Comparison of ENCODE assay signal across 8 cellular contexts in genomic region chrX:103356023-103356798, GRCh38. TPM values are rescaled to one million over a fixed set of nuclear protein-coding genes. Genes with fewer than 3 reads are reported as not detected.
DNase-seq lines count a peak whose midpoint lies in the region; ATAC-seq and TF ChIP-seq lines count a peak whose summit lies in the region.

A gene with protein sequence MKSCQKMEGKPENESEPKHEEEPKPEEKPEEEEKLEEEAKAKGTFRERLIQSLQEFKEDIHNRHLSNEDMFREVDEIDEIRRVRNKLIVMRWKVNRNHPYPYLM (plus strand): TSS chrX:103356506. CDS start chrX:103357685, 1,179 bp downstream.

- peak within 1 kb of the TSS; percentile 79 for H3K4me3 Mint-ChIP-seq in activated CD4-positive, alpha-beta T cell treated with anti-CD3 and anti-CD28 coated beads, Interleukin-2, amount 10 ng/mL, durations not matched to agents 24 days and 14 days
- peak within 1 kb of the TSS; percentile 69 for H3K4me3 Mint-ChIP-seq in activated T-helper 2 cell treated with anti-CD3 and anti-CD28 coated beads, Interferon-gamma antibody, Interleukin-2, Interleukin-4, amounts not matched to agents 10 μg/mL and 5 μg/mL and 100 μg/mL, durations not matched to agents 14 hours and 24 hours and 36 hours (ENCODE audit: low read depth)
- peak within 1 kb of the TSS; percentile 83 to 93 (median 90) for H3K4me3 Mint-ChIP-seq in naive thymus-derived CD8-positive, alpha-beta T cell

- H3K27me3 Mint-ChIP-seq in activated CD4-positive, alpha-beta T cell treated with anti-CD3 and anti-CD28 coated beads, Interleukin-2, amount 10 ng/mL, durations not matched to agents 24 days and 14 days: peaks cover 7% of the 10 kb centered on the region
- peaks cover 11% of the 10 kb centered on the region for H3K27me3 Mint-ChIP-seq in activated T-helper 2 cell treated with anti-CD3 and anti-CD28 coated beads, Interferon-gamma antibody, Interleukin-2, Interleukin-4, amounts not matched to agents 10 μg/mL and 5 μg/mL and 100 μg/mL, durations not matched to agents 14 hours and 24 hours and 36 hours (ENCODE audit: low read depth)
- peaks cover 0 to 4% (median 0%) of the 10 kb centered on the region in 5 donors for H3K27me3 Mint-ChIP-seq in naive thymus-derived CD8-positive, alpha-beta T cell

- H3K9me3 Mint-ChIP-seq in activated CD4-positive, alpha-beta T cell treated with anti-CD3 and anti-CD28 coated beads, Interleukin-2, amount 10 ng/mL, durations not matched to agents 24 days and 14 days: no peaks in the 10 kb centered on the region
- H3K9me3 Mint-ChIP-seq in activated T-helper 2 cell treated with anti-CD3 and anti-CD28 coated beads, Interferon-gamma antibody, Interleukin-2, Interleukin-4, amounts not matched to agents 10 μg/mL and 5 μg/mL and 100 μg/mL, durations not matched to agents 14 hours and 24 hours and 36 hours: no peaks in the 10 kb centered on the region
- H3K9me3 Mint-ChIP-seq in naive thymus-derived CD8-positive, alpha-beta T cell: no peaks in the 10 kb centered on the region

- H3K9me3 ChIP-seq in vagina: no peaks in the 10 kb centered on the region

- no peak for TF ChIP-seq CTCF in vagina (IDR thresholded peaks at IDR 0.05)

- peaks cover 9% of the 10 kb centered on the region for H3K4me1 ChIP-seq in vagina

- H3K4me1 Mint-ChIP-seq in activated CD4-positive, alpha-beta T cell treated with anti-CD3 and anti-CD28 coated beads, Interleukin-2, amount 10 ng/mL, durations not matched to agents 24 days and 14 days: peaks cover 7% of the 10 kb centered on the region
- H3K4me1 Mint-ChIP-seq in activated T-helper 2 cell treated with anti-CD3 and anti-CD28 coated beads, Interferon-gamma antibody, Interleukin-2, Interleukin-4, amounts not matched to agents 10 μg/mL and 5 μg/mL and 100 μg/mL, durations not matched to agents 14 hours and 24 hours and 36 hours (ENCODE audit: low read depth): peaks cover 5% of the 10 kb centered on the region
- H3K4me1 Mint-ChIP-seq in naive thymus-derived CD8-positive, alpha-beta T cell: peaks cover 6 to 18% (median 8%) of the 10 kb centered on the region in 4 donors

- no peak for DNase-seq in activated CD4-positive, alpha-beta T cell treated with anti-CD3 and anti-CD28 coated beads, Interleukin-2, amount 10 ng/mL, durations not matched to agents 24 days and 14 days
- no peak for DNase-seq in activated CD4-positive, alpha-beta T cell treated with anti-CD3 and anti-CD28 coated beads for 4 hours
- DNase-seq in NCI-H1930 (lab: John Stamatoyannopoulos, UW): peak; percentile 13 to 34
- no peak for DNase-seq in activated T-helper 2 cell treated with anti-CD3 and anti-CD28 coated beads, Interferon-gamma antibody, Interleukin-2, Interleukin-4, amounts not matched to agents 10 μg/mL and 5 μg/mL and 100 μg/mL, durations not matched to agents 14 hours and 24 hours and 36 hours (ENCODE audit: low spot score)
- peak; percentile 63 for DNase-seq in foreskin melanocyte
- peak in 1 of 10 donors; percentile 4 for DNase-seq in naive thymus-derived CD8-positive, alpha-beta T cell
- DNase-seq in vagina (ENCODE audit: extremely low spot score in 2 of 2): no peak

- peak within 1 kb of the TSS; percentile 93 for H3K27ac ChIP-seq in vagina

- peak in 1 of 2 donors; percentile 83 for TF ChIP-seq POLR2A in vagina (IDR thresholded peaks at IDR 0.05)

- ATAC-seq in naive thymus-derived CD8-positive, alpha-beta T cell: peak; percentile 33 to 47
- ATAC-seq in HG03095 (IDR thresholded peaks at IDR 0.05; ENCODE audit: unreplicated experiment): no peak

- no peak within 1 kb of the TSS for H3K27ac Mint-ChIP-seq in activated CD4-positive, alpha-beta T cell treated with anti-CD3 and anti-CD28 coated beads, Interleukin-2, amount 10 ng/mL, durations not matched to agents 24 days and 14 days
- peak within 1 kb of the TSS; percentile 19 for H3K27ac Mint-ChIP-seq in activated T-helper 2 cell treated with anti-CD3 and anti-CD28 coated beads, Interferon-gamma antibody, Interleukin-2, Interleukin-4, amounts not matched to agents 10 μg/mL and 5 μg/mL and 100 μg/mL, durations not matched to agents 14 hours and 24 hours and 36 hours
- H3K27ac Mint-ChIP-seq in naive thymus-derived CD8-positive, alpha-beta T cell: peak within 1 kb of the TSS; percentile 36 to 94 (median 82)

- intact Hi-C loops in activated CD4-positive, alpha-beta T cell treated with anti-CD3 and anti-CD28 coated beads, Interleukin-2, amount 10 ng/mL, durations not matched to agents 24 days and 14 days (cut with micrococcal nuclease): no loop called here
- intact Hi-C loops in activated T-helper 2 cell treated with anti-CD3 and anti-CD28 coated beads, Interferon-gamma antibody, Interleukin-2, Interleukin-4, amounts not matched to agents 10 μg/mL and 5 μg/mL and 100 μg/mL, durations not matched to agents 14 hours and 24 hours and 36 hours (cut with micrococcal nuclease): no loop called here
- intact Hi-C loops in vagina (cut with DNase I): no loop called here

- POLR2A ChIA-PET in naive thymus-derived CD8-positive, alpha-beta T cell (lab: Charles Lee): interaction anchor here (0.6 kb wide), 1 partner anchor 9 kb away, joined by 4 read pairs; no protein-coding TSS in a partner anchor

- no peaks in the 10 kb centered on the region for H3K36me3 ChIP-seq in vagina

- no peaks in the 10 kb centered on the region for H3K36me3 Mint-ChIP-seq in activated CD4-positive, alpha-beta T cell treated with anti-CD3 and anti-CD28 coated beads, Interleukin-2, amount 10 ng/mL, durations not matched to agents 24 days and 14 days (ENCODE audit: low read depth)
- H3K36me3 Mint-ChIP-seq in activated T-helper 2 cell treated with anti-CD3 and anti-CD28 coated beads, Interferon-gamma antibody, Interleukin-2, Interleukin-4, amounts not matched to agents 10 μg/mL and 5 μg/mL and 100 μg/mL, durations not matched to agents 14 hours and 24 hours and 36 hours (ENCODE audit: low read depth): no peaks in the 10 kb centered on the region
- no peaks in the 10 kb centered on the region for H3K36me3 Mint-ChIP-seq in naive thymus-derived CD8-positive, alpha-beta T cell

- H3K4me3 ChIP-seq in vagina: peak within 1 kb of the TSS; percentile 51 to 61

- H3K27me3 ChIP-seq in vagina: no peaks in the 10 kb centered on the region

RNA-seq across cellular contexts. Expression of the gene that starts here (rescaled TPM):
- 0.37 and 0.38 TPM in 2 replicates for total RNA-seq in activated CD4-positive, alpha-beta T cell treated with anti-CD3 and anti-CD28 coated beads, Interleukin-2, amount 10 ng/mL, durations not matched to agents 24 days and 14 days
- total RNA-seq in activated T-helper 2 cell treated with anti-CD3 and anti-CD28 coated beads, Interferon-gamma antibody, Interleukin-2, Interleukin-4, amounts not matched to agents 10 μg/mL and 5 μg/mL and 100 μg/mL, durations not matched to agents 14 hours and 24 hours and 36 hours: 0.73 and 0.97 TPM in 2 replicates
- total RNA-seq in naive thymus-derived CD8-positive, alpha-beta T cell: 1 to 10 TPM; 1.3 to 2.0 TPM
- 1 to 10 TPM; 3.3 to 5.2 (median 3.5) TPM for polyA plus RNA-seq in naive thymus-derived CD8-positive, alpha-beta T cell
- 52.8 TPM for total RNA-seq in vagina

Comparison
In these comparisons a context has a peak if more than half of its experiments do, and no peak if none do; other contexts are left out.
1. RNA of the gene that starts here (total RNA-seq): 52.8 TPM in vagina (single experiment); 1.3 to 2.0 TPM in naive thymus-derived CD8-positive, alpha-beta T cell, 0.73 to 0.97 TPM in activated T-helper 2 cell treated with anti-CD3 and anti-CD28 coated beads, Interferon-gamma antibody, Interleukin-2, Interleukin-4, amounts not matched to agents 10 μg/mL and 5 μg/mL and 100 μg/mL, durations not matched to agents 14 hours and 24 hours and 36 hours and 0.37 to 0.38 TPM in activated CD4-positive, alpha-beta T cell treated with anti-CD3 and anti-CD28 coated beads, Interleukin-2, amount 10 ng/mL, durations not matched to agents 24 days and 14 days; every median in the first group is over 10 times any median in the second.
2. DNase-seq: peak in NCI-H1930 (2 of 2) and foreskin melanocyte (single experiment); none in activated CD4-positive, alpha-beta T cell treated with anti-CD3 and anti-CD28 coated beads, Interleukin-2, amount 10 ng/mL, durations not matched to agents 24 days and 14 days (single experiment), activated CD4-positive, alpha-beta T cell treated with anti-CD3 and anti-CD28 coated beads for 4 hours (0 of 2), activated T-helper 2 cell treated with anti-CD3 and anti-CD28 coated beads, Interferon-gamma antibody, Interleukin-2, Interleukin-4, amounts not matched to agents 10 μg/mL and 5 μg/mL and 100 μg/mL, durations not matched to agents 14 hours and 24 hours and 36 hours (single experiment) and vagina (0 of 2).
3. Peak in every context shown above with its lines, with median percentiles within 50 percentile points of each other: H3K4me3 Mint-ChIP-seq.